ENCODE assay signal across 12 cellular contexts in genomic region chr13:110382229-110382628, GRCh38.
DNase-seq lines count a peak whose midpoint lies in the region; TF ChIP-seq lines count a peak whose summit lies in the region.
"Had no signal": no experiment of that assay in that cellular context is flagged by ENCODE, and none has a peak within 500 bp of the region (broad histone marks: within the 10 kb centered on the region; RNA-seq: fewer than 3 reads in every experiment).

No MANE protein-coding gene starts in this region.

- H3K4me1 ChIP-seq in SJSA1 (replicated peaks) = peaks cover 38% of the 10 kb centered on the region

- H3K27ac ChIP-seq in SJSA1 = peak overlapping the region; percentile 56
- H3K27ac ChIP-seq: testis had no signal

- no peaks in the 10 kb centered on the region for H3K27me3 ChIP-seq in SJSA1 (replicated peaks)
- H3K27me3 ChIP-seq: testis had no signal

- H3K36me3 ChIP-seq in SJSA1 = peaks cover 7% of the 10 kb centered on the region

- no peak overlapping the region for H3K4me3 ChIP-seq in SJSA1
- H3K4me3 ChIP-seq in fibroblast of mammary gland (ENCODE audit: control insufficient read depth, low read depth, low read length) = no peak overlapping the region
- H3K4me3 ChIP-seq: testis had no signal

- DNase-seq in HCEC 1CT = peak; percentile 91
- peak in 1 of 2 experiments; percentile 78 for DNase-seq in SJSA1 (ENCODE audit: low read depth in 1 of 2, low spot score in 2 of 2)
- peak; percentile 95 for DNase-seq in fibroblast of mammary gland (ENCODE audit: low read depth)
- peak; percentile 96 for DNase-seq in renal cortical epithelial cell (ENCODE audit: low read depth)
- no peak for DNase-seq in SIG-M5 (lab: John Stamatoyannopoulos, UW)
- DNase-seq in NCI-H2227 (lab: John Stamatoyannopoulos, UW; ENCODE audit: unreplicated experiment) = no peak
- DNase-seq in GM19238 (ENCODE audit: insufficient read length, low spot score) = no peak
- DNase-seq: activated CD8-positive, alpha-beta memory T cell treated with anti-CD3 and anti-CD28 coated beads, Interleukin-2, amount 10 ng/mL, durations not matched to agents 7 days and 5 days; DMS 273 treated with DMSO at 0.1 percent for 48 hours; NCI-H2081; T-helper 2 cell; testis had no signal

- no peaks in the 10 kb centered on the region for H3K9me3 ChIP-seq in SJSA1 (replicated peaks)
- H3K9me3 ChIP-seq: testis had no signal

- TF ChIP-seq CTCF in fibroblast of mammary gland (conservative IDR thresholded peaks at IDR 0.05; ENCODE audit: control insufficient read depth, insufficient read depth, low read depth, low read length) = no peak

Comparison
In these comparisons a context has a peak if more than half of its experiments do, and no peak if none do; other contexts are left out.
1. DNase-seq: peak in HCEC 1CT (single experiment), fibroblast of mammary gland (single experiment) and renal cortical epithelial cell (single experiment); none in SIG-M5 (single experiment), NCI-H2227 (single experiment) and GM19238 (single experiment).